In genomic region chr5:98786178-98786853, GRCh38 we compare ENCODE assay signal across 15 cellular contexts. TPM values are rescaled to one million over a fixed set of nuclear protein-coding genes. Genes with fewer than 3 reads are reported as not detected.
DNase-seq lines count a peak whose midpoint lies in the region; ATAC-seq and TF ChIP-seq lines count a peak whose summit lies in the region.
"Had no signal": no experiment of that assay in that cellular context is flagged by ENCODE, and none has a peak within 500 bp of the region (broad histone marks: within the 10 kb centered on the region; RNA-seq: fewer than 3 reads in every experiment).

No MANE protein-coding gene starts in this region.

- H3K9me3 Mint-ChIP-seq in brain, result no peaks in the 10 kb centered on the region
- H3K9me3 Mint-ChIP-seq: stimulated activated effector memory CD8-positive, alpha-beta T cell treated with anti-CD3 and anti-CD28 coated beads, Interleukin-12 subunit alpha, Interleukin-12 subunit beta, amount 100 ng/mL, for 72 hours had no signal

- no peak overlapping the region for H3K4me3 ChIP-seq in HEK293 (ENCODE audit: low read depth, low read length)
- no peak overlapping the region for H3K4me3 ChIP-seq in gastrocnemius medialis
- H3K4me3 ChIP-seq in H7 (ENCODE audit: insufficient read depth, low read depth, low read length), result no peak overlapping the region

- no peak overlapping the region for H3K27ac ChIP-seq in HEK293 (ENCODE audit: extremely low read depth, low read depth, low read length)
- peak overlapping the region; percentile 67 to 75 (median 72) for H3K27ac ChIP-seq in gastrocnemius medialis

- H3K9me3 ChIP-seq in HEK293 (ENCODE audit: control insufficient read depth, insufficient read depth, low read depth, low read length) (no peaks in the 10 kb centered on the region), gastrocnemius medialis (no peaks in the 10 kb centered on the region)

- in situ Hi-C loops in gastrocnemius medialis (cut with MboI; ENCODE audit: low sequenced_read_pairs in 4 of 4), result no loop called here

- peak; percentile 48 for DNase-seq in iris pigment epithelial cell (ENCODE audit: low read depth)
- no peak for DNase-seq in gastrocnemius medialis
- no peak for DNase-seq in D341Med (ENCODE audit: low spot score)
- no peak for DNase-seq in cerebellar cortex (ENCODE audit: low spot score)
- no peak for DNase-seq in H7
- DNase-seq: activated naive CD4-positive, alpha-beta T cell treated with Interleukin-2 at 50 U/mL for 16 hours; cortex of kidney; left cardiac atrium; NCI-H1436; NCI-H510A; stimulated activated CD4-positive, alpha-beta T cell treated with anti-CD3 and anti-CD28 coated beads, Interleukin-2, amount 100 ng/mL, for 48 hours had no signal

- CTCF ChIA-PET in HEK293 (lab: Yijun Ruan, JAX), result interaction anchor here (1.5 kb wide), 1 partner anchor 10 kb away, joined by 8 read pairs; no protein-coding TSS in a partner anchor

- H3K36me3 ChIP-seq in HEK293 (ENCODE audit: control insufficient read depth in 2 of 2, insufficient read depth in 1 of 2, low read length in 2 of 2), result peaks cover 11 to 44% of the 10 kb centered on the region in 2 experiments; a peak in 2 of 3 replicates
- peaks cover 0 to 1% of the 10 kb centered on the region in 2 donors for H3K36me3 ChIP-seq in gastrocnemius medialis
- peaks cover 7% of the 10 kb centered on the region for H3K36me3 ChIP-seq in H7 (replicated peaks; ENCODE audit: control insufficient read depth, insufficient read depth, low read length)

- intact Hi-C loops in gastrocnemius medialis (cut with DNase I; ENCODE audit: low total_unique reads), result loop anchor here (2.0 kb wide), 2 partner anchors 16 to 40 kb away; no protein-coding TSS in a partner anchor

- no peak for TF ChIP-seq POLR2A in gastrocnemius medialis (IDR thresholded peaks at IDR 0.05)

- peaks cover 75% of the 10 kb centered on the region for H3K36me3 Mint-ChIP-seq in brain
- H3K36me3 Mint-ChIP-seq: stimulated activated effector memory CD8-positive, alpha-beta T cell treated with anti-CD3 and anti-CD28 coated beads, Interleukin-12 subunit alpha, Interleukin-12 subunit beta, amount 100 ng/mL, for 72 hours had no signal

- POLR2A ChIA-PET in HEK293 (lab: Yijun Ruan, JAX), result interaction anchor here (1.2 kb wide), 1 partner anchor 9 kb away, joined by 4 read pairs; no protein-coding TSS in a partner anchor

- H3K27me3 ChIP-seq in gastrocnemius medialis (no peaks in the 10 kb centered on the region), H7 (ENCODE audit: control insufficient read depth, insufficient read depth, low read length) (no peaks in the 10 kb centered on the region)

- ATAC-seq in gastrocnemius medialis, result no peak
- ATAC-seq in GM21576 (IDR thresholded peaks at IDR 0.05; ENCODE audit: unreplicated experiment), result no peak
- ATAC-seq: stimulated activated effector memory CD8-positive, alpha-beta T cell treated with anti-CD3 and anti-CD28 coated beads, Interleukin-12 subunit alpha, Interleukin-12 subunit beta, amount 100 ng/mL, for 72 hours had no signal

- no peak for TF ChIP-seq CTCF in HEK293 (tag by site-specific recombination; IDR thresholded peaks at IDR 0.05)
- TF ChIP-seq CTCF in brain (conservative IDR thresholded peaks at IDR 0.05), result no peak
- TF ChIP-seq CTCF in gastrocnemius medialis (IDR thresholded peaks at IDR 0.05 in 4 of 5, conservative IDR thresholded peaks at IDR 0.05 in 1 of 5), result no peak

- peaks cover 27% of the 10 kb centered on the region for H3K4me1 ChIP-seq in HEK293 (ENCODE audit: control insufficient read depth, insufficient read depth, low read length)
- H3K4me1 ChIP-seq in gastrocnemius medialis, result peaks cover 79 to 88% of the 10 kb centered on the region in 2 donors

- H3K27me3 Mint-ChIP-seq in brain, result peaks cover 2% of the 10 kb centered on the region

- H3K4me3 Mint-ChIP-seq in brain, result peak overlapping the region; percentile 7 to 68 (median 48)
- H3K4me3 Mint-ChIP-seq: stimulated activated effector memory CD8-positive, alpha-beta T cell treated with anti-CD3 and anti-CD28 coated beads, Interleukin-12 subunit alpha, Interleukin-12 subunit beta, amount 100 ng/mL, for 72 hours had no signal

- peak overlapping the region in 4 of 5 experiments; percentile 6 to 77 (median 40) for H3K27ac Mint-ChIP-seq in brain
- H3K27ac Mint-ChIP-seq: stimulated activated effector memory CD8-positive, alpha-beta T cell treated with anti-CD3 and anti-CD28 coated beads, Interleukin-12 subunit alpha, Interleukin-12 subunit beta, amount 100 ng/mL, for 72 hours had no signal

- peaks cover 100% of the 10 kb centered on the region for H3K4me1 Mint-ChIP-seq in brain
- H3K4me1 Mint-ChIP-seq: stimulated activated effector memory CD8-positive, alpha-beta T cell treated with anti-CD3 and anti-CD28 coated beads, Interleukin-12 subunit alpha, Interleukin-12 subunit beta, amount 100 ng/mL, for 72 hours had no signal

TF ChIP-seq in HEK293, 187 proteins besides CTCF, POLR2A, EP300 and RAD21:
- TF ChIP-seq ZNF362 (tag by site-specific recombination; IDR thresholded peaks at IDR 0.05) (no peak), PRDM6 (tag by site-specific recombination; IDR thresholded peaks at IDR 0.05) (peak; percentile 27; the same call in 1 of the 2 replicates)

RNA-seq across cellular contexts. Expression of gene RGMB, which starts 12.9 kb away (rescaled TPM):
- 24.9 TPM for polyA plus RNA-seq in brain (ENCODE audit: insufficient read depth, low read depth, low replicate concordance)
- 10 to 100 TPM; 11.2 to 57.8 (median 25.9) TPM for total RNA-seq in gastrocnemius medialis
- 31.8 and 37.0 TPM in 2 replicates for total RNA-seq in H7 (2014; rRNA removed; shearing (Covaris generic))
